In the genomic region with DNA sequence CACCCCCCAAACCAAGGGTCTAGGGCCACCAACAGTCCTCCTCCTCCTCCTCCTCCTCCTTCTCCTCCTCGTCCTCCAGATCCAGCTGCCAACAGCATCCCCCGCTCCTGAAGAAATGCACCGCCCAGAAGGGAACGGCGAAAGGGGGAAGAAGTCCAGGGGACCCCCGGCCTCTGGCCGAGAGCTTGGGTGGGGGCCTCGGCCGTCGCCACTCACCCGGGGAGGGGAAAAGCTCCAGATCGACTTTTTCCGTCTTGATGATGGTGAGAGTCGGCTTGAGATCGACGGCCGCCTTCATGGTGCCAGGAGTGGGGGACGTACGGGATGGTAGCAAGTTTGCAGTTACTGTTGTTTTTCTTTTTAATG, we compare ENCODE assay signal across 8 cellular contexts.
DNase-seq lines count a peak whose midpoint lies in the region; TF ChIP-seq lines count a peak whose summit lies in the region.

No MANE protein-coding gene starts in this region.

- intact Hi-C loops in colonic mucosa (cut with DNase I) = no loop called here

- no peaks in the 10 kb centered on the region for H3K36me3 ChIP-seq in MM.1S (replicated peaks; ENCODE audit: insufficient read depth, low read length)
- H3K36me3 ChIP-seq in colonic mucosa = no peaks in the 10 kb centered on the region

- no peaks in the 10 kb centered on the region for H3K27me3 Mint-ChIP-seq in mesothelial cell of epicardium (ENCODE audit: low read depth)

- DNase-seq in ELR (ENCODE audit: low read depth) = peak; percentile 41
- peak; percentile 23 for DNase-seq in MM.1S
- DNase-seq in colonic mucosa = no peak
- no peak for DNase-seq in mesothelial cell of epicardium (ENCODE audit: low spot score in 2 of 2, unreplicated experiment in 2 of 2)
- no peak for DNase-seq in NCI-H1930 (lab: John Stamatoyannopoulos, UW)
- DNase-seq in ecto neural progenitor cell (ENCODE audit: low spot score) = no peak
- DNase-seq in activated gamma-delta T cell treated with Interleukin-2 at 50 U/mL for 16 hours = no peak
- DNase-seq in SW480 (ENCODE audit: low spot score) = no peak

- H3K4me3 Mint-ChIP-seq in mesothelial cell of epicardium = peak overlapping the region; percentile 84

- H3K27ac ChIP-seq in MM.1S (ENCODE audit: low read length) (peak overlapping the region; percentile 41; the same call in 1 of the 2 replicates), colonic mucosa (peak overlapping the region; percentile 91)

- TF ChIP-seq CTCF in MM.1S (IDR thresholded peaks at IDR 0.05; ENCODE audit: low read length) = no peak
- TF ChIP-seq CTCF in colonic mucosa (IDR thresholded peaks at IDR 0.05) = no peak
- no peak for TF ChIP-seq CTCF in mesothelial cell of epicardium (IDR thresholded peaks at IDR 0.05; ENCODE audit: unreplicated experiment)

- H3K4me3 ChIP-seq in MM.1S (ENCODE audit: low read length) (peak overlapping the region; percentile 82), colonic mucosa (peak overlapping the region; percentile 60)

- H3K9me3 ChIP-seq in MM.1S (replicated peaks; ENCODE audit: insufficient read depth, low read length) (no peaks in the 10 kb centered on the region), colonic mucosa (no peaks in the 10 kb centered on the region)

- H3K27ac Mint-ChIP-seq in mesothelial cell of epicardium = peak overlapping the region; percentile 87

- H3K9me3 Mint-ChIP-seq in mesothelial cell of epicardium = no peaks in the 10 kb centered on the region

- no peaks in the 10 kb centered on the region for H3K9me2 ChIP-seq in MM.1S (replicated peaks; ENCODE audit: insufficient read depth, low read length)

- H3K4me1 Mint-ChIP-seq in mesothelial cell of epicardium = peaks cover 78% of the 10 kb centered on the region

- H4K20me1 ChIP-seq in MM.1S (ENCODE audit: insufficient read depth, low read length) = no peaks in the 10 kb centered on the region

- H3K4me1 ChIP-seq in MM.1S (ENCODE audit: low read length) = peaks cover 15% of the 10 kb centered on the region
- H3K4me1 ChIP-seq in colonic mucosa = no peaks in the 10 kb centered on the region

- peak overlapping the region; percentile 84 for H3K4me2 ChIP-seq in MM.1S (ENCODE audit: low read depth, low read length)

- H3K9ac ChIP-seq in MM.1S (ENCODE audit: low read length) = peak overlapping the region; percentile 72
- peak overlapping the region; percentile 86 to 90 for H3K9ac ChIP-seq in colonic mucosa (ENCODE audit: low read depth in 2 of 2, low read length in 2 of 2)

- H3K79me2 ChIP-seq in MM.1S (ENCODE audit: low read length) = peaks cover 52% of the 10 kb centered on the region

- H3K27me3 ChIP-seq in MM.1S (replicated peaks; ENCODE audit: insufficient read depth, low read length) = no peaks in the 10 kb centered on the region
- no peaks in the 10 kb centered on the region for H3K27me3 ChIP-seq in colonic mucosa

- H3K36me3 Mint-ChIP-seq in mesothelial cell of epicardium = no peaks in the 10 kb centered on the region

- H2AFZ ChIP-seq in MM.1S (ENCODE audit: low read length) = peak overlapping the region; percentile 76

- no peaks in the 10 kb centered on the region for H3F3A ChIP-seq in MM.1S (ENCODE audit: insufficient read depth, low read length)

Comparison
In these comparisons a context has a peak if more than half of its experiments do, and no peak if none do; other contexts are left out.
1. DNase-seq: peak in ELR (single experiment) and MM.1S (single experiment); none in colonic mucosa (single experiment), mesothelial cell of epicardium (0 of 2), NCI-H1930 (0 of 2), ecto neural progenitor cell (single experiment), activated gamma-delta T cell treated with Interleukin-2 at 50 U/mL for 16 hours (single experiment) and SW480 (single experiment).